ENCODE assay signal across 15 cellular contexts in the genomic region with DNA sequence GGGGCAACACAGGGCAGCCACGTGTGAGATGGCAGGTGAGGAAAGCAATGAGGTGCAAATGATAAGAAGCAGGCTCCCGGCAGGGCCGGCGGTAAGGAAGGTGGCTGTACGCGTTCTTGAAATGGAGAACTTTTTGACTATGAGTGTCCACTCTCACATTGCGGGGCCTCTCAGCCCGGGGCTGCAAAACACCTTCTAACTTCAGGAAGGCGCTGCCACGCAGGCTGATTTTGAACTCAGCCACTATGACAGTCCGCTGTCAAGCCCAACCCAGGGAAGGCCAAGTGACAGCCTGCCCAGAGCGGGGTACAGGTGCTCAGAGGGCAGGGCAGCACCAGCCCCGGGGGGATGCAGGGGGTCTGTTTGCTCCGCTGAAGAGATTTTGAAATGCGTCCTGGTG. TPM values are rescaled to one million over a fixed set of nuclear protein-coding genes. Genes with fewer than 3 reads are reported as not detected.
DNase-seq lines count a peak whose midpoint lies in the region; ATAC-seq and TF ChIP-seq lines count a peak whose summit lies in the region.
"Had no signal": no experiment of that assay in that cellular context is flagged by ENCODE, and none has a peak within 500 bp of the region (broad histone marks: within the 10 kb centered on the region; RNA-seq: fewer than 3 reads in every experiment).

No MANE protein-coding gene starts in this region.

- WGBS in heart right ventricle, 2 donors: 46 to 63% methylated on average over 15 of the region's 15 CpGs

- H3K9me3 ChIP-seq in heart right ventricle: no peaks in the 10 kb centered on the region
- H3K9me3 ChIP-seq: uterus had no signal

- no peaks in the 10 kb centered on the region for H3K36me3 Mint-ChIP-seq in activated naive CD4-positive, alpha-beta T cell treated with anti-CD3 and anti-CD28 coated beads for 36 hours (ENCODE audit: low read depth)
- H3K36me3 Mint-ChIP-seq in activated CD8-positive, alpha-beta T cell treated with anti-CD3 and anti-CD28 coated beads, Interleukin-2, amount 10 ng/mL, durations not matched to agents 7 days and 5 days (ENCODE audit: low read depth): peaks cover 24% of the 10 kb centered on the region
- peaks cover 30% of the 10 kb centered on the region for H3K36me3 Mint-ChIP-seq in stimulated activated effector memory CD8-positive, alpha-beta T cell treated with anti-CD3 and anti-CD28 coated beads, Interleukin-12 subunit alpha, Interleukin-12 subunit beta, amount 100 ng/mL, for 72 hours

- no peak overlapping the region for H3K4me3 Mint-ChIP-seq in activated naive CD4-positive, alpha-beta T cell treated with anti-CD3 and anti-CD28 coated beads for 36 hours
- H3K4me3 Mint-ChIP-seq in activated CD8-positive, alpha-beta T cell treated with anti-CD3 and anti-CD28 coated beads, Interleukin-2, amount 10 ng/mL, durations not matched to agents 7 days and 5 days: peak overlapping the region; percentile 27
- peak overlapping the region; percentile 71 for H3K4me3 Mint-ChIP-seq in stimulated activated effector memory CD8-positive, alpha-beta T cell treated with anti-CD3 and anti-CD28 coated beads, Interleukin-12 subunit alpha, Interleukin-12 subunit beta, amount 100 ng/mL, for 72 hours

- POLR2A ChIA-PET in activated CD8-positive, alpha-beta T cell treated with anti-CD3 and anti-CD28 coated beads, Interleukin-2, amount 10 ng/mL, durations not matched to agents 7 days and 5 days (lab: Charles Lee): interaction anchor here (1.3 to 2.7 kb wide), 2 partner anchors 10 to 15 kb away, joined by 9 to 14 read pairs; no protein-coding TSS in a partner anchor

- CTCF ChIA-PET in activated naive CD4-positive, alpha-beta T cell treated with anti-CD3 and anti-CD28 coated beads for 36 hours (lab: Charles Lee): interaction anchor here (0.7 to 1.9 kb wide), 4 partner anchors 10 to 31 kb away, joined by 3 to 12 read pairs (median 4); no protein-coding TSS in a partner anchor
- CTCF ChIA-PET in activated CD8-positive, alpha-beta T cell treated with anti-CD3 and anti-CD28 coated beads, Interleukin-2, amount 10 ng/mL, durations not matched to agents 7 days and 5 days (lab: Charles Lee): interaction anchor here (3.6 kb wide), 1 partner anchor 10 kb away, joined by 19 read pairs; no protein-coding TSS in a partner anchor

- peaks cover 27 to 50% (median 37%) of the 10 kb centered on the region in 9 donors for H3K4me1 ChIP-seq in heart right ventricle

- ATAC-seq in activated CD8-positive, alpha-beta T cell treated with anti-CD3 and anti-CD28 coated beads, Interleukin-2, amount 10 ng/mL, durations not matched to agents 7 days and 5 days: no peak
- ATAC-seq in heart right ventricle (peak in 2 of 8 donors; percentile 18 to 27), GM18517 (IDR thresholded peaks at IDR 0.05; ENCODE audit: unreplicated experiment) (no peak), HG03439 (IDR thresholded peaks at IDR 0.05; ENCODE audit: unreplicated experiment) (no peak)
- no peak for ATAC-seq in stimulated activated effector memory CD8-positive, alpha-beta T cell treated with anti-CD3 and anti-CD28 coated beads, Interleukin-12 subunit alpha, Interleukin-12 subunit beta, amount 100 ng/mL, for 72 hours

- peaks cover 88% of the 10 kb centered on the region for H3K4me1 Mint-ChIP-seq in activated naive CD4-positive, alpha-beta T cell treated with anti-CD3 and anti-CD28 coated beads for 36 hours (ENCODE audit: low read depth)
- peaks cover 93% of the 10 kb centered on the region for H3K4me1 Mint-ChIP-seq in activated CD8-positive, alpha-beta T cell treated with anti-CD3 and anti-CD28 coated beads, Interleukin-2, amount 10 ng/mL, durations not matched to agents 7 days and 5 days (ENCODE audit: low read depth)
- H3K4me1 Mint-ChIP-seq in stimulated activated effector memory CD8-positive, alpha-beta T cell treated with anti-CD3 and anti-CD28 coated beads, Interleukin-12 subunit alpha, Interleukin-12 subunit beta, amount 100 ng/mL, for 72 hours: peaks cover 96% of the 10 kb centered on the region

- DNase-seq in activated naive CD4-positive, alpha-beta T cell treated with anti-CD3 and anti-CD28 coated beads for 36 hours: no peak
- DNase-seq in activated naive CD4-positive, alpha-beta T cell treated with anti-CD3 and anti-CD28 coated beads, Interleukin-2, amount 50 U/mL, for 16 hours: no peak
- DNase-seq in activated CD8-positive, alpha-beta T cell treated with anti-CD3 and anti-CD28 coated beads, Interleukin-2, amount 10 ng/mL, durations not matched to agents 7 days and 5 days: no peak
- DNase-seq in heart right ventricle: no peak
- DNase-seq in stimulated activated effector memory CD8-positive, alpha-beta T cell treated with anti-CD3 and anti-CD28 coated beads, Interleukin-12 subunit alpha, Interleukin-12 subunit beta, amount 100 ng/mL, for 72 hours (ENCODE audit: low spot score in 2 of 2): no peak
- DNase-seq in GM19238 (ENCODE audit: insufficient read length, low spot score): no peak
- DNase-seq: amniotic stem cell; NCI-H146; NCI-H526 treated with DMSO at 0.1 percent for 48 hours; stimulated activated CD4-positive, alpha-beta T cell treated with anti-CD3 and anti-CD28 coated beads, Interleukin-1b, Interleukin-23, amount 100 ng/mL, for 48 hours; stimulated activated CD8-positive, alpha-beta memory T cell treated with anti-CD3 and anti-CD28 coated beads, Interleukin-4, amount 100 ng/mL, for 48 hours; T-helper 9 cell; uterus had no signal

- H3K9me3 Mint-ChIP-seq in activated naive CD4-positive, alpha-beta T cell treated with anti-CD3 and anti-CD28 coated beads for 36 hours: no peaks in the 10 kb centered on the region
- H3K9me3 Mint-ChIP-seq in activated CD8-positive, alpha-beta T cell treated with anti-CD3 and anti-CD28 coated beads, Interleukin-2, amount 10 ng/mL, durations not matched to agents 7 days and 5 days (ENCODE audit: insufficient read depth): no peaks in the 10 kb centered on the region
- no peaks in the 10 kb centered on the region for H3K9me3 Mint-ChIP-seq in stimulated activated effector memory CD8-positive, alpha-beta T cell treated with anti-CD3 and anti-CD28 coated beads, Interleukin-12 subunit alpha, Interleukin-12 subunit beta, amount 100 ng/mL, for 72 hours

- H3K27ac ChIP-seq in heart right ventricle: peak overlapping the region in 8 of 10 donors; percentile 15 to 95 (median 82)

- H3K4me3 ChIP-seq in heart right ventricle: no peak overlapping the region
- H3K4me3 ChIP-seq: uterus had no signal

- no peaks in the 10 kb centered on the region for H3K27me3 Mint-ChIP-seq in activated naive CD4-positive, alpha-beta T cell treated with anti-CD3 and anti-CD28 coated beads for 36 hours (ENCODE audit: low read depth)
- H3K27me3 Mint-ChIP-seq in activated CD8-positive, alpha-beta T cell treated with anti-CD3 and anti-CD28 coated beads, Interleukin-2, amount 10 ng/mL, durations not matched to agents 7 days and 5 days (ENCODE audit: low read depth): no peaks in the 10 kb centered on the region

- H3K36me3 ChIP-seq in heart right ventricle: peaks cover 0 to 37% (median 5%) of the 10 kb centered on the region in 9 donors
- H3K36me3 ChIP-seq: uterus had no signal

- intact Hi-C loops in activated naive CD4-positive, alpha-beta T cell treated with anti-CD3 and anti-CD28 coated beads for 36 hours (cut with micrococcal nuclease): loop anchor here (2.0 to 10.0 kb wide), 2 partner anchors 16 to 676 kb away; no protein-coding TSS in a partner anchor
- intact Hi-C loops in heart right ventricle (cut with DNase I): loop anchor here in 1 of 10 donors (10.0 kb wide), 1 partner anchor 86 kb away; no protein-coding TSS in a partner anchor

- H3K27ac Mint-ChIP-seq in activated naive CD4-positive, alpha-beta T cell treated with anti-CD3 and anti-CD28 coated beads for 36 hours: peak overlapping the region; percentile 95
- peak overlapping the region; percentile 92 for H3K27ac Mint-ChIP-seq in activated CD8-positive, alpha-beta T cell treated with anti-CD3 and anti-CD28 coated beads, Interleukin-2, amount 10 ng/mL, durations not matched to agents 7 days and 5 days
- H3K27ac Mint-ChIP-seq in stimulated activated effector memory CD8-positive, alpha-beta T cell treated with anti-CD3 and anti-CD28 coated beads, Interleukin-12 subunit alpha, Interleukin-12 subunit beta, amount 100 ng/mL, for 72 hours: peak overlapping the region; percentile 68

- H3K27me3 ChIP-seq in heart right ventricle: no peaks in the 10 kb centered on the region
- H3K27me3 ChIP-seq: uterus had no signal

- TF ChIP-seq CTCF in heart right ventricle (IDR thresholded peaks at IDR 0.05): no peak

RNA-seq across cellular contexts. Expression of gene SREBF1, which starts 14.3 kb away (rescaled TPM):
- 10 to 100 TPM; 79.3 to 84.9 TPM for total RNA-seq in activated naive CD4-positive, alpha-beta T cell treated with anti-CD3 and anti-CD28 coated beads for 36 hours
- total RNA-seq in activated CD8-positive, alpha-beta T cell treated with anti-CD3 and anti-CD28 coated beads, Interleukin-2, amount 10 ng/mL, durations not matched to agents 7 days and 5 days: 100 to 1,000 TPM; 212 to 254 TPM
- 10 to 100 TPM in 8 of 10 donors, 1 to 10 TPM in 2; 9.0 to 44.1 (median 16.4) TPM for total RNA-seq in heart right ventricle
- 10 to 100 TPM; 49.0 to 61.2 TPM for polyA plus RNA-seq in heart right ventricle
